ENCODE assay signal across 1 cellular context in genomic region chr7:137578541-137578940, GRCh38.
TF ChIP-seq lines count a peak whose summit lies in the region.

No MANE protein-coding gene starts in this region.

TF ChIP-seq in H1, 55 proteins besides CTCF, POLR2A, EP300 and RAD21 (continued from another document):
- TF ChIP-seq SP2 (IDR thresholded peaks at IDR 0.05; ENCODE audit: low read length) (no peak), SIX5 (IDR thresholded peaks at IDR 0.05; ENCODE audit: low read depth, low read length) (no peak), MAFK (IDR thresholded peaks at IDR 0.05; ENCODE audit: low read depth, low read length) (no peak)
TF ChIP-seq in H1: peak in this region for 0.
